Comparison of ENCODE assay signal across 8 cellular contexts in genomic region chr17:79777166-79777843, GRCh38. TPM values are rescaled to one million over a fixed set of nuclear protein-coding genes. Genes with fewer than 3 reads are reported as not detected.
A peak's percentile ranks its signal among the peaks of the same experiment; 100 is the strongest.
DNase-seq lines count a peak whose midpoint lies in the region; ATAC-seq and TF ChIP-seq lines count a peak whose summit lies in the region.

No MANE protein-coding gene starts in this region.

- H3K9me3 Mint-ChIP-seq in activated CD8-positive, alpha-beta memory T cell treated with anti-CD3 and anti-CD28 coated beads, Interleukin-2, amount 10 ng/mL, durations not matched to agents 7 days and 5 days (ENCODE audit: low read depth): no peaks in the 10 kb centered on the region

- no peak overlapping the region for H2BK15ac ChIP-seq in neuronal stem cell (ENCODE audit: low read length)

- no peak overlapping the region for H4K8ac ChIP-seq in neuronal stem cell (ENCODE audit: low read depth, low read length)

- H3K9me3 ChIP-seq in gastroesophageal sphincter: no peaks in the 10 kb centered on the region
- no peaks in the 10 kb centered on the region for H3K9me3 ChIP-seq in neuronal stem cell (replicated peaks in 1 of 2; ENCODE audit: control insufficient read depth in 2 of 2, insufficient read depth in 1 of 2, low read depth in 1 of 2, low read length in 2 of 2)

- H3K27ac Mint-ChIP-seq in activated CD8-positive, alpha-beta memory T cell treated with anti-CD3 and anti-CD28 coated beads, Interleukin-2, amount 10 ng/mL, durations not matched to agents 7 days and 5 days: no peak overlapping the region

- H2BK5ac ChIP-seq in neuronal stem cell (ENCODE audit: low read length): no peak overlapping the region

- peaks cover 14% of the 10 kb centered on the region for H3K79me1 ChIP-seq in neuronal stem cell (ENCODE audit: low read depth, low read length)

- no peak overlapping the region for H2BK12ac ChIP-seq in neuronal stem cell (ENCODE audit: low read length)

- peak in 2 of 4 experiments; percentile 24 to 44 for TF ChIP-seq CTCF in gastroesophageal sphincter (IDR thresholded peaks at IDR 0.05)

- H3K4me3 ChIP-seq in gastroesophageal sphincter (peak overlapping the region; percentile 23 to 64), neuronal stem cell (ENCODE audit: low read length in 2 of 2) (peak overlapping the region; percentile 53 to 78)

- no peak overlapping the region for H4K91ac ChIP-seq in neuronal stem cell (ENCODE audit: low read depth, low read length, poor library complexity)

- H3K4me1 ChIP-seq in gastroesophageal sphincter (peaks cover 0 to 23% (median 3%) of the 10 kb centered on the region in 3 donors), neuronal stem cell (ENCODE audit: control insufficient read depth in 2 of 2, insufficient read depth in 1 of 2, low read depth in 1 of 2, low read length in 2 of 2) (peaks cover 16 to 17% of the 10 kb centered on the region in 2 donors)

- peaks cover 96% of the 10 kb centered on the region for H3K27me3 ChIP-seq in gastroesophageal sphincter
- H3K27me3 ChIP-seq in neuronal stem cell (ENCODE audit: control insufficient read depth in 3 of 3, insufficient read depth in 3 of 3, low read depth in 1 of 3, low read length in 3 of 3): no peaks in the 10 kb centered on the region

- no peak overlapping the region for H3K9ac ChIP-seq in neuronal stem cell (ENCODE audit: low read depth, low read length, poor library complexity)

- H2BK120ac ChIP-seq in neuronal stem cell (ENCODE audit: low read depth, low read length): no peak overlapping the region

- peak overlapping the region; percentile 77 for H2AFZ ChIP-seq in neuronal stem cell (ENCODE audit: low read length)

- H2AK5ac ChIP-seq in neuronal stem cell (ENCODE audit: low read depth, low read length): peak overlapping the region; percentile 8

- no peaks in the 10 kb centered on the region for H3K36me3 Mint-ChIP-seq in activated CD8-positive, alpha-beta memory T cell treated with anti-CD3 and anti-CD28 coated beads, Interleukin-2, amount 10 ng/mL, durations not matched to agents 7 days and 5 days

- no peaks in the 10 kb centered on the region for H3K36me3 ChIP-seq in gastroesophageal sphincter
- peaks cover 28 to 35% of the 10 kb centered on the region in 2 donors for H3K36me3 ChIP-seq in neuronal stem cell (replicated peaks in 1 of 2; ENCODE audit: control insufficient read depth in 2 of 2, insufficient read depth in 2 of 2, low read length in 2 of 2)

- peak overlapping the region in 3 of 4 donors; percentile 41 to 77 (median 64) for H3K27ac ChIP-seq in gastroesophageal sphincter
- H3K27ac ChIP-seq in neuronal stem cell (replicated peaks; ENCODE audit: low read length): peak overlapping the region; percentile 79

- TF ChIP-seq EP300 in gastroesophageal sphincter (IDR thresholded peaks at IDR 0.05): no peak

- H3K14ac ChIP-seq in neuronal stem cell (ENCODE audit: low read length): no peak overlapping the region

- 0 to 5% methylated on average over 9 of the region's 44 CpGs for WGBS in gastroesophageal sphincter (ENCODE audit: low coverage in 1 of 2), 2 donors
- WGBS in neuronal stem cell (ENCODE audit: extremely low coverage in 2 of 2, insufficient read length in 2 of 2, insufficient replicate concordance in 1 of 2), 2 donors: no CpG with 5 or more reads among the region's 44 CpGs

- CTCF ChIA-PET in activated CD8-positive, alpha-beta memory T cell treated with anti-CD3 and anti-CD28 coated beads, Interleukin-2, amount 10 ng/mL, durations not matched to agents 7 days and 5 days (lab: Charles Lee): interaction anchor here (0.7 to 5.8 kb wide), 5 partner anchors 20 to 704 kb away, joined by 3 to 28 read pairs (median 6); partner anchors contain the start of genes CBX4 and CBX8

- DNase-seq in COLO829 (ENCODE audit: low spot score) (peak; percentile 48), NAMALWA (ENCODE audit: low spot score) (peak; percentile 65), neuronal stem cell (ENCODE audit: low spot score) (peak; percentile 77), GM19240 (ENCODE audit: insufficient read length, low spot score) (no peak)
- DNase-seq in activated CD8-positive, alpha-beta memory T cell treated with anti-CD3 and anti-CD28 coated beads, Interleukin-2, amount 10 ng/mL, durations not matched to agents 7 days and 5 days: peak; percentile 61

- H3K4ac ChIP-seq in neuronal stem cell (ENCODE audit: low read length): no peak overlapping the region

- H3K23ac ChIP-seq in neuronal stem cell (ENCODE audit: low read depth, low read length, poor library complexity): no peak overlapping the region

- no peak for TF ChIP-seq POLR2A in gastroesophageal sphincter (IDR thresholded peaks at IDR 0.05)

- ATAC-seq in GM21381 (IDR thresholded peaks at IDR 0.05; ENCODE audit: unreplicated experiment): peak; percentile 24
- ATAC-seq in activated CD8-positive, alpha-beta memory T cell treated with anti-CD3 and anti-CD28 coated beads, Interleukin-2, amount 10 ng/mL, durations not matched to agents 7 days and 5 days: peak; percentile 38
- ATAC-seq in gastroesophageal sphincter: peak; percentile 75
- ATAC-seq in GM21737 (IDR thresholded peaks at IDR 0.05; ENCODE audit: unreplicated experiment): no peak

- H3K4me3 Mint-ChIP-seq in activated CD8-positive, alpha-beta memory T cell treated with anti-CD3 and anti-CD28 coated beads, Interleukin-2, amount 10 ng/mL, durations not matched to agents 7 days and 5 days: peak overlapping the region; percentile 50

- peak overlapping the region; percentile 84 for H3K18ac ChIP-seq in neuronal stem cell (ENCODE audit: low read length)

- H3K4me1 Mint-ChIP-seq in activated CD8-positive, alpha-beta memory T cell treated with anti-CD3 and anti-CD28 coated beads, Interleukin-2, amount 10 ng/mL, durations not matched to agents 7 days and 5 days: peaks cover 12% of the 10 kb centered on the region

- H3K27me3 Mint-ChIP-seq in activated CD8-positive, alpha-beta memory T cell treated with anti-CD3 and anti-CD28 coated beads, Interleukin-2, amount 10 ng/mL, durations not matched to agents 7 days and 5 days: peaks cover 65% of the 10 kb centered on the region

- peak overlapping the region; percentile 51 for H3K4me2 ChIP-seq in neuronal stem cell (ENCODE audit: insufficient read depth, low read length, poor library complexity, severe bottlenecking)

RNA-seq across cellular contexts. Expression of gene CBX2, which starts 0.6 kb away (rescaled TPM):
- 1 to 10 TPM; 5.3 to 6.8 TPM for total RNA-seq in activated CD8-positive, alpha-beta memory T cell treated with anti-CD3 and anti-CD28 coated beads, Interleukin-2, amount 10 ng/mL, durations not matched to agents 7 days and 5 days
- total RNA-seq in gastroesophageal sphincter: 1 to 10 TPM in 3 of 4 donors, under 1 TPM in 1; 0.81 to 2.5 (median 2.0) TPM
- 72.5 TPM for polyA plus RNA-seq in neuronal stem cell (2013, experiment 1 of 2)
- 70.8 TPM for polyA plus RNA-seq in neuronal stem cell (2013, experiment 2 of 2)

RNA-seq across cellular contexts. Expression of gene CBX8, which starts 19.6 kb away (rescaled TPM):
- total RNA-seq in activated CD8-positive, alpha-beta memory T cell treated with anti-CD3 and anti-CD28 coated beads, Interleukin-2, amount 10 ng/mL, durations not matched to agents 7 days and 5 days: 1 to 10 TPM; 6.8 to 8.6 TPM
- 10 to 100 TPM in 1 of 4 donors, 1 to 10 TPM in 2, under 1 TPM in 1; 0.40 to 10.6 (median 3.9) TPM for total RNA-seq in gastroesophageal sphincter
- 5.5 TPM for polyA plus RNA-seq in neuronal stem cell (2013, experiment 1 of 2)
- polyA plus RNA-seq in neuronal stem cell (2013, experiment 2 of 2): 5.0 TPM

RNA-seq across cellular contexts. Expression of gene ENPP7, which starts 46.6 kb away (rescaled TPM):
- under 1 TPM; 0.23 TPM for total RNA-seq in activated CD8-positive, alpha-beta memory T cell treated with anti-CD3 and anti-CD28 coated beads, Interleukin-2, amount 10 ng/mL, durations not matched to agents 7 days and 5 days
- under 1 TPM in 1 of 4 donors, not detected in 3; 0.27 TPM for total RNA-seq in gastroesophageal sphincter
- polyA plus RNA-seq in neuronal stem cell (2013, experiment 1 of 2): not detected
- polyA plus RNA-seq in neuronal stem cell (2013, experiment 2 of 2): not detected
